ENCODE assay signal across 11 cellular contexts in genomic region chr15:64507845-64508244, GRCh38. TPM values are rescaled to one million over a fixed set of nuclear protein-coding genes. Genes with fewer than 3 reads are reported as not detected.
DNase-seq lines count a peak whose midpoint lies in the region; ATAC-seq and TF ChIP-seq lines count a peak whose summit lies in the region.
"Had no signal": no experiment of that assay in that cellular context is flagged by ENCODE, and none has a peak within 500 bp of the region (broad histone marks: within the 10 kb centered on the region; RNA-seq: fewer than 3 reads in every experiment).

No MANE protein-coding gene starts in this region.

- peak overlapping the region; percentile 18 for H3K27ac ChIP-seq in endodermal cell (ENCODE audit: low read depth, low read length)

- peaks cover 44% of the 10 kb centered on the region for H4K20me1 ChIP-seq in Loucy (ENCODE audit: insufficient read depth, low read length, poor library complexity, severe bottlenecking)

- no peak overlapping the region for H3K27ac Mint-ChIP-seq in endodermal cell
- peak overlapping the region; percentile 71 for H3K27ac Mint-ChIP-seq in stimulated activated effector memory CD8-positive, alpha-beta T cell treated with anti-CD3 and anti-CD28 coated beads, Interleukin-12 subunit alpha, Interleukin-12 subunit beta, amount 100 ng/mL, for 72 hours
- no peak overlapping the region for H3K27ac Mint-ChIP-seq in activated T-helper 1 cell treated with anti-CD3 and anti-CD28 coated beads, Interleukin-12 subunit alpha, Interleukin-12 subunit beta, Interleukin-2, Interleukin-4 antibody, amounts not matched to agents 30 ng/mL and 10 ng/mL and 1 ng/mL, durations not matched to agents 14 hours and 24 hours and 36 hours

- H3K79me2 ChIP-seq in Loucy (ENCODE audit: insufficient read depth, low read length): peaks cover 88% of the 10 kb centered on the region

- H3K36me3 ChIP-seq in Loucy (ENCODE audit: insufficient read depth, low read length): peaks cover 11% of the 10 kb centered on the region; the same call in 1 of the 2 replicates
- peaks cover 42% of the 10 kb centered on the region for H3K36me3 ChIP-seq in endodermal cell (ENCODE audit: control insufficient read depth, insufficient read depth, low read length)

- H3K4me3 Mint-ChIP-seq in endodermal cell: no peak overlapping the region
- H3K4me3 Mint-ChIP-seq in stimulated activated effector memory CD8-positive, alpha-beta T cell treated with anti-CD3 and anti-CD28 coated beads, Interleukin-12 subunit alpha, Interleukin-12 subunit beta, amount 100 ng/mL, for 72 hours: no peak overlapping the region
- no peak overlapping the region for H3K4me3 Mint-ChIP-seq in activated T-helper 1 cell treated with anti-CD3 and anti-CD28 coated beads, Interleukin-12 subunit alpha, Interleukin-12 subunit beta, Interleukin-2, Interleukin-4 antibody, amounts not matched to agents 30 ng/mL and 10 ng/mL and 1 ng/mL, durations not matched to agents 14 hours and 24 hours and 36 hours
- H3K4me3 Mint-ChIP-seq: T-helper 1 cell treated with Interleukin-12 subunit alpha and Interleukin-12 subunit beta and Interleukin-4 antibody, amounts not matched to agents 30 μg/mL and 1 μg/mL, for 36 hours had no signal

- ATAC-seq in GM18907 (IDR thresholded peaks at IDR 0.05; ENCODE audit: unreplicated experiment): peak; percentile 15
- no peak for ATAC-seq in stimulated activated effector memory CD8-positive, alpha-beta T cell treated with anti-CD3 and anti-CD28 coated beads, Interleukin-12 subunit alpha, Interleukin-12 subunit beta, amount 100 ng/mL, for 72 hours

- TF ChIP-seq CTCF in Loucy (conservative IDR thresholded peaks at IDR 0.05; ENCODE audit: low read length) (no peak), endodermal cell (conservative IDR thresholded peaks at IDR 0.05) (no peak)

- H3K4me1 ChIP-seq in Loucy (ENCODE audit: insufficient read depth, low read length, poor library complexity, severe bottlenecking) (peaks cover 39% of the 10 kb centered on the region), endodermal cell (ENCODE audit: control insufficient read depth, insufficient read depth, low read length) (peaks cover 5% of the 10 kb centered on the region)

- H3K4me1 Mint-ChIP-seq in endodermal cell: peaks cover 12% of the 10 kb centered on the region
- H3K4me1 Mint-ChIP-seq in stimulated activated effector memory CD8-positive, alpha-beta T cell treated with anti-CD3 and anti-CD28 coated beads, Interleukin-12 subunit alpha, Interleukin-12 subunit beta, amount 100 ng/mL, for 72 hours: peaks cover 36% of the 10 kb centered on the region
- H3K4me1 Mint-ChIP-seq in activated T-helper 1 cell treated with anti-CD3 and anti-CD28 coated beads, Interleukin-12 subunit alpha, Interleukin-12 subunit beta, Interleukin-2, Interleukin-4 antibody, amounts not matched to agents 30 ng/mL and 10 ng/mL and 1 ng/mL, durations not matched to agents 14 hours and 24 hours and 36 hours (ENCODE audit: low read depth): peaks cover 43% of the 10 kb centered on the region

- H3K27me3 Mint-ChIP-seq in endodermal cell (ENCODE audit: insufficient read depth): no peaks in the 10 kb centered on the region
- H3K27me3 Mint-ChIP-seq in activated T-helper 1 cell treated with anti-CD3 and anti-CD28 coated beads, Interleukin-12 subunit alpha, Interleukin-12 subunit beta, Interleukin-2, Interleukin-4 antibody, amounts not matched to agents 30 ng/mL and 10 ng/mL and 1 ng/mL, durations not matched to agents 14 hours and 24 hours and 36 hours (ENCODE audit: insufficient read depth): no peaks in the 10 kb centered on the region

- intact Hi-C loops in activated T-helper 1 cell treated with anti-CD3 and anti-CD28 coated beads, Interleukin-12 subunit alpha, Interleukin-12 subunit beta, Interleukin-2, Interleukin-4 antibody, amounts not matched to agents 30 ng/mL and 10 ng/mL and 1 ng/mL, durations not matched to agents 14 hours and 24 hours and 36 hours (cut with micrococcal nuclease): loop anchor here (5.0 kb wide), 1 partner anchor 81 kb away; no protein-coding TSS in a partner anchor

- H3K4me3 ChIP-seq in Loucy (ENCODE audit: low read length, poor library complexity, severe bottlenecking): no peak overlapping the region
- H3K4me3 ChIP-seq in endodermal cell (ENCODE audit: low read length): no peak overlapping the region

- H3K9me3 Mint-ChIP-seq in endodermal cell: no peaks in the 10 kb centered on the region
- H3K9me3 Mint-ChIP-seq in stimulated activated effector memory CD8-positive, alpha-beta T cell treated with anti-CD3 and anti-CD28 coated beads, Interleukin-12 subunit alpha, Interleukin-12 subunit beta, amount 100 ng/mL, for 72 hours: no peaks in the 10 kb centered on the region
- no peaks in the 10 kb centered on the region for H3K9me3 Mint-ChIP-seq in activated T-helper 1 cell treated with anti-CD3 and anti-CD28 coated beads, Interleukin-12 subunit alpha, Interleukin-12 subunit beta, Interleukin-2, Interleukin-4 antibody, amounts not matched to agents 30 ng/mL and 10 ng/mL and 1 ng/mL, durations not matched to agents 14 hours and 24 hours and 36 hours
- H3K9me3 Mint-ChIP-seq: T-helper 1 cell treated with Interleukin-12 subunit alpha and Interleukin-12 subunit beta and Interleukin-4 antibody, amounts not matched to agents 30 μg/mL and 1 μg/mL, for 36 hours had no signal

- H2AFZ ChIP-seq in Loucy (ENCODE audit: low read length): no peak overlapping the region

- H3K27me3 ChIP-seq in Loucy (ENCODE audit: insufficient read depth, low read length, poor library complexity, severe bottlenecking): no peaks in the 10 kb centered on the region
- no peaks in the 10 kb centered on the region for H3K27me3 ChIP-seq in endodermal cell (ENCODE audit: control insufficient read depth, insufficient read depth, low read length, poor library complexity, severe bottlenecking)

- peak overlapping the region; percentile 40 for H3K4me2 ChIP-seq in Loucy (ENCODE audit: low read depth, low read length, poor library complexity, severe bottlenecking)

- 88% methylated on average over 2 of the region's 2 CpGs; no CpG with 5 or more reads in 1 of the 2 experiments for WGBS in endodermal cell (ENCODE audit: insufficient coverage in 1 of 2, insufficient read length in 1 of 2), 2 experiments

- peaks cover 2% of the 10 kb centered on the region; the same call in 1 of the 2 replicates for H3F3A ChIP-seq in Loucy (ENCODE audit: low read depth)

- H3K36me3 Mint-ChIP-seq in endodermal cell (ENCODE audit: low read depth): peaks cover 19% of the 10 kb centered on the region
- H3K36me3 Mint-ChIP-seq in stimulated activated effector memory CD8-positive, alpha-beta T cell treated with anti-CD3 and anti-CD28 coated beads, Interleukin-12 subunit alpha, Interleukin-12 subunit beta, amount 100 ng/mL, for 72 hours: peaks cover 43% of the 10 kb centered on the region
- H3K36me3 Mint-ChIP-seq in activated T-helper 1 cell treated with anti-CD3 and anti-CD28 coated beads, Interleukin-12 subunit alpha, Interleukin-12 subunit beta, Interleukin-2, Interleukin-4 antibody, amounts not matched to agents 30 ng/mL and 10 ng/mL and 1 ng/mL, durations not matched to agents 14 hours and 24 hours and 36 hours (ENCODE audit: low read depth): peaks cover 18% of the 10 kb centered on the region

- no peaks in the 10 kb centered on the region for H3K9me2 ChIP-seq in Loucy (replicated peaks; ENCODE audit: low read depth, low read length)

- H3K9ac ChIP-seq in Loucy (ENCODE audit: low read depth, low read length, poor library complexity, severe bottlenecking): no peak overlapping the region
- H3K9ac ChIP-seq in endodermal cell (ENCODE audit: extremely low read depth, low read length, poor library complexity, severe bottlenecking): no peak overlapping the region

- H3K9me3 ChIP-seq in Loucy (ENCODE audit: insufficient read depth, low read depth, low read length) (no peaks in the 10 kb centered on the region), endodermal cell (ENCODE audit: control insufficient read depth, low read length) (no peaks in the 10 kb centered on the region)

- DNase-seq in endodermal cell (no peak), SHP77 treated with DMSO at 0.1 percent for 48 hours (lab: John Stamatoyannopoulos, UW) (no peak)
- no peak for DNase-seq in stimulated activated effector memory CD8-positive, alpha-beta T cell treated with anti-CD3 and anti-CD28 coated beads, Interleukin-12 subunit alpha, Interleukin-12 subunit beta, amount 100 ng/mL, for 72 hours (ENCODE audit: low spot score in 2 of 2)
- DNase-seq in stimulated activated CD4-positive, alpha-beta T cell treated with anti-CD3 and anti-CD28 coated beads, Interleukin-4, amount 100 ng/mL, for 1 hour: no peak
- no peak for DNase-seq in stimulated activated CD4-positive, alpha-beta T cell treated with anti-CD3 and anti-CD28 coated beads, Interleukin-2, amount 100 ng/mL, for 24 hours
- DNase-seq in activated T-helper 1 cell treated with anti-CD3 and anti-CD28 coated beads, Interleukin-12 subunit alpha, Interleukin-12 subunit beta, Interleukin-2, Interleukin-4 antibody, amounts not matched to agents 30 ng/mL and 10 ng/mL and 1 ng/mL, durations not matched to agents 14 hours and 24 hours and 36 hours (ENCODE audit: low spot score): no peak
- DNase-seq: HCEC 1CT, NCI-H1048 had no signal

RNA-seq across cellular contexts. Expression of gene ZNF609, which starts 47.5 kb away (rescaled TPM):
- 10 to 100 TPM; 52.3 to 54.8 TPM for total RNA-seq in endodermal cell
- 35.4 TPM for polyA plus RNA-seq in endodermal cell (2013, experiment 1 of 2)
- polyA plus RNA-seq in endodermal cell (2013, experiment 2 of 2): 33.2 TPM
- 65.4 and 73.8 TPM in 2 replicates for total RNA-seq in activated T-helper 1 cell treated with anti-CD3 and anti-CD28 coated beads, Interleukin-12 subunit alpha, Interleukin-12 subunit beta, Interleukin-2, Interleukin-4 antibody, amounts not matched to agents 30 ng/mL and 10 ng/mL and 1 ng/mL, durations not matched to agents 14 hours and 24 hours and 36 hours
